Comparison of ENCODE assay signal across 1 cellular context in the genomic region with DNA sequence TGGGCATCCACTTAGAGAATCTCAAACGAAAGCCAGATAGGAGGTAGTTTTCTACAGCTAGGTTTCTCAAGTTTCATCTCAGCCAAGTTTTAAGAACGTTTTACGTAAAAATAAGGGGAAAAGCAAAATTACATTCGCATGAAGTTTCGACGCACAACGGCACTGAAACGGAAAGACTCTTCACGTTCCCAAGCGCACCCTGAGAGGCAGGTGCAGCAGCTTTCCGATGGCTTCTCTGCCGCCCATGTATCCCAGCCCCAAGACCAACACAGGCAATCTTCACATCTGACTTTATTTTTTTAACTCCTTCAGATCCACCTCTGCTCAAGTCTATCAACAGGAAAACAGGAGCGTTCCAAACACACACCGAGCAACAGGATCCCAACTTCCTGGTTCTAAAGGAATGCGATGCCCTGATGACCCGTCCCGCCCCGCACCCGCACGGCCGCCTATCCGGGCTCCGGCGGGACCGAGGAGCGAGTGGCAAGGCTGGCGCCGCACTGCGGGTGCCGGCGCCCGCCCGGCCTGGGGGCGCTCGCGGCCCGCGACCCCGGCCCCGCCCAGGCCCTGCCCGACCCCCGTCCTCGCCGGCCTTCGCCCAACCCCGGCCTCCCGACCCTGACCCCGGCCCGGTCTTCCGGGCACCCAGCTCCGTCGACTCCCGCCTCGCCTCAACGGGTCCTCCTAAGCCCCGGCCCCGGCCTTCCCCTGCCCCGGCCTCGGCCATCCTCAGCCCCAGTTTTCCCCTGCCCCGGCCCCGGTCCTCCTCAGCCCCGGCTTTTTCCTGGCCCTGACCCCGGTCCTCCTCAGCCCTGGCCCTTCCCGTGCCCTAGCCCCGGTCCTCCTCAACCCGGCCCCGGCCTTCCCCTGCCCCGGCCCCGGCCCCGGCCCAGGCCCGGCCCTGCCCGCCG.
A peak's percentile ranks its signal among the peaks of the same experiment; 100 is the strongest.
TF ChIP-seq lines count a peak whose summit lies in the region.

No MANE protein-coding gene starts in this region.

TF ChIP-seq in HepG2, 621 proteins besides CTCF, POLR2A, EP300 and RAD21 (continued from another document):
- TF ChIP-seq, protein P1, sequence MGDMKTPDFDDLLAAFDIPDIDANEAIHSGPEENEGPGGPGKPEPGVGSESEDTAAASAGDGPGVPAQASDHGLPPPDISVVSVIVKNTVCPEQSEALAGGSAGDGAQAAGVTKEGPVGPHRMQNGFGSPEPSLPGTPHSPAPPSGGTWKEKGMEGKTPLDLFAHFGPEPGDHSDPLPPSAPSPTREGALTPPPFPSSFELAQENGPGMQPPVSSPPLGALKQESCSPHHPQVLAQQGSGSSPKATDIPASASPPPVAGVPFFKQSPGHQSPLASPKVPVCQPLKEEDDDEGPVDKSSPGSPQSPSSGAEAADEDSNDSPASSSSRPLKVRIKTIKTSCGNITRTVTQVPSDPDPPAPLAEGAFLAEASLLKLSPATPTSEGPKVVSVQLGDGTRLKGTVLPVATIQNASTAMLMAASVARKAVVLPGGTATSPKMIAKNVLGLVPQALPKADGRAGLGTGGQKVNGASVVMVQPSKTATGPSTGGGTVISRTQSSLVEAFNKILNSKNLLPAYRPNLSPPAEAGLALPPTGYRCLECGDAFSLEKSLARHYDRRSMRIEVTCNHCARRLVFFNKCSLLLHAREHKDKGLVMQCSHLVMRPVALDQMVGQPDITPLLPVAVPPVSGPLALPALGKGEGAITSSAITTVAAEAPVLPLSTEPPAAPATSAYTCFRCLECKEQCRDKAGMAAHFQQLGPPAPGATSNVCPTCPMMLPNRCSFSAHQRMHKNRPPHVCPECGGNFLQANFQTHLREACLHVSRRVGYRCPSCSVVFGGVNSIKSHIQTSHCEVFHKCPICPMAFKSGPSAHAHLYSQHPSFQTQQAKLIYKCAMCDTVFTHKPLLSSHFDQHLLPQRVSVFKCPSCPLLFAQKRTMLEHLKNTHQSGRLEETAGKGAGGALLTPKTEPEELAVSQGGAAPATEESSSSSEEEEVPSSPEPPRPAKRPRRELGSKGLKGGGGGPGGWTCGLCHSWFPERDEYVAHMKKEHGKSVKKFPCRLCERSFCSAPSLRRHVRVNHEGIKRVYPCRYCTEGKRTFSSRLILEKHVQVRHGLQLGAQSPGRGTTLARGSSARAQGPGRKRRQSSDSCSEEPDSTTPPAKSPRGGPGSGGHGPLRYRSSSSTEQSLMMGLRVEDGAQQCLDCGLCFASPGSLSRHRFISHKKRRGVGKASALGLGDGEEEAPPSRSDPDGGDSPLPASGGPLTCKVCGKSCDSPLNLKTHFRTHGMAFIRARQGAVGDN (CRISPR knock-in tag; IDR thresholded peaks at IDR 0.05) = peak; percentile 26
- TF ChIP-seq, protein P2, sequence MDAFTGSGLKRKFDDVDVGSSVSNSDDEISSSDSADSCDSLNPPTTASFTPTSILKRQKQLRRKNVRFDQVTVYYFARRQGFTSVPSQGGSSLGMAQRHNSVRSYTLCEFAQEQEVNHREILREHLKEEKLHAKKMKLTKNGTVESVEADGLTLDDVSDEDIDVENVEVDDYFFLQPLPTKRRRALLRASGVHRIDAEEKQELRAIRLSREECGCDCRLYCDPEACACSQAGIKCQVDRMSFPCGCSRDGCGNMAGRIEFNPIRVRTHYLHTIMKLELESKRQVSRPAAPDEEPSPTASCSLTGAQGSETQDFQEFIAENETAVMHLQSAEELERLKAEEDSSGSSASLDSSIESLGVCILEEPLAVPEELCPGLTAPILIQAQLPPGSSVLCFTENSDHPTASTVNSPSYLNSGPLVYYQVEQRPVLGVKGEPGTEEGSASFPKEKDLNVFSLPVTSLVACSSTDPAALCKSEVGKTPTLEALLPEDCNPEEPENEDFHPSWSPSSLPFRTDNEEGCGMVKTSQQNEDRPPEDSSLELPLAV (CRISPR knock-in tag; conservative IDR thresholded peaks at IDR 0.05; ENCODE audit: low read depth) = no peak
- TF ChIP-seq PHF8 (CRISPR knock-in tag; IDR thresholded peaks at IDR 0.05) (peak; percentile 33; the same call in 1 of the 2 replicates), ZFX (CRISPR knock-in tag; IDR thresholded peaks at IDR 0.05; ENCODE audit: low read depth) (peak; percentile 38; the same call in 1 of the 2 replicates), GABPA (IDR thresholded peaks at IDR 0.05; ENCODE audit: low read depth, low read length) (peak; percentile 35), GABPA (CRISPR knock-in tag; IDR thresholded peaks at IDR 0.05; ENCODE audit: low read depth) (peak; percentile 28; the same call in 1 of the 2 replicates), GABPB1 (CRISPR knock-in tag; IDR thresholded peaks at IDR 0.05) (peak; percentile 48; the same call in 1 of the 2 replicates), SAP130 (CRISPR knock-in tag; IDR thresholded peaks at IDR 0.05; ENCODE audit: low read depth) (peak; percentile 80), CENPT (CRISPR knock-in tag; IDR thresholded peaks at IDR 0.05; ENCODE audit: low read depth) (no peak), AGO2 (optimal IDR thresholded peaks at IDR 0.05; ENCODE audit: low read depth, low read length) (peak; percentile 36), ZNF124 (CRISPR knock-in tag; IDR thresholded peaks at IDR 0.05) (no peak), MXI1 (IDR thresholded peaks at IDR 0.05; ENCODE audit: borderline replicate concordance, low read depth, low read length) (peak; percentile 26; the same call in 1 of the 3 replicates)
- TF ChIP-seq, protein P3, sequence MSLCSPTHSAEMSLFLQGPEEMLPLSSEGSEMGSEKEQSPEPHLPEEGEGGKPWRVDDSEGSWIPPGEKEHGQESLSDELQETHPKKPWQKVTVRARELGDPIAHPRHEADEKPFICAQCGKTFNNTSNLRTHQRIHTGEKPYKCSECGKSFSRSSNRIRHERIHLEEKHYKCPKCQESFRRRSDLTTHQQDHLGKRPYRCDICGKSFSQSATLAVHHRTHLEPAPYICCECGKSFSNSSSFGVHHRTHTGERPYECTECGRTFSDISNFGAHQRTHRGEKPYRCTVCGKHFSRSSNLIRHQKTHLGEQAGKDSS (CRISPR knock-in tag; IDR thresholded peaks at IDR 0.05; ENCODE audit: borderline replicate concordance, low read depth) = no peak
- TF ChIP-seq, protein P4, sequence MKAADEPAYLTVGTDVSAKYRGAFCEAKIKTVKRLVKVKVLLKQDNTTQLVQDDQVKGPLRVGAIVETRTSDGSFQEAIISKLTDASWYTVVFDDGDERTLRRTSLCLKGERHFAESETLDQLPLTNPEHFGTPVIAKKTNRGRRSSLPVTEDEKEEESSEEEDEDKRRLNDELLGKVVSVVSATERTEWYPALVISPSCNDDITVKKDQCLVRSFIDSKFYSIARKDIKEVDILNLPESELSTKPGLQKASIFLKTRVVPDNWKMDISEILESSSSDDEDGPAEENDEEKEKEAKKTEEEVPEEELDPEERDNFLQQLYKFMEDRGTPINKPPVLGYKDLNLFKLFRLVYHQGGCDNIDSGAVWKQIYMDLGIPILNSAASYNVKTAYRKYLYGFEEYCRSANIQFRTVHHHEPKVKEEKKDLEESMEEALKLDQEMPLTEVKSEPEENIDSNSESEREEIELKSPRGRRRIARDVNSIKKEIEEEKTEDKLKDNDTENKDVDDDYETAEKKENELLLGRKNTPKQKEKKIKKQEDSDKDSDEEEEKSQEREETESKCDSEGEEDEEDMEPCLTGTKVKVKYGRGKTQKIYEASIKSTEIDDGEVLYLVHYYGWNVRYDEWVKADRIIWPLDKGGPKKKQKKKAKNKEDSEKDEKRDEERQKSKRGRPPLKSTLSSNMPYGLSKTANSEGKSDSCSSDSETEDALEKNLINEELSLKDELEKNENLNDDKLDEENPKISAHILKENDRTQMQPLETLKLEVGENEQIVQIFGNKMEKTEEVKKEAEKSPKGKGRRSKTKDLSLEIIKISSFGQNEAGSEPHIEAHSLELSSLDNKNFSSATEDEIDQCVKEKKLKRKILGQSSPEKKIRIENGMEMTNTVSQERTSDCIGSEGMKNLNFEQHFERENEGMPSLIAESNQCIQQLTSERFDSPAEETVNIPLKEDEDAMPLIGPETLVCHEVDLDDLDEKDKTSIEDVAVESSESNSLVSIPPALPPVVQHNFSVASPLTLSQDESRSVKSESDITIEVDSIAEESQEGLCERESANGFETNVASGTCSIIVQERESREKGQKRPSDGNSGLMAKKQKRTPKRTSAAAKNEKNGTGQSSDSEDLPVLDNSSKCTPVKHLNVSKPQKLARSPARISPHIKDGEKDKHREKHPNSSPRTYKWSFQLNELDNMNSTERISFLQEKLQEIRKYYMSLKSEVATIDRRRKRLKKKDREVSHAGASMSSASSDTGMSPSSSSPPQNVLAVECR (CRISPR knock-in tag; IDR thresholded peaks at IDR 0.05; ENCODE audit: borderline replicate concordance) = peak; percentile 44; the same call in 1 of the 2 replicates
